ENCODE assay signal across 8 cellular contexts in the genomic region with DNA sequence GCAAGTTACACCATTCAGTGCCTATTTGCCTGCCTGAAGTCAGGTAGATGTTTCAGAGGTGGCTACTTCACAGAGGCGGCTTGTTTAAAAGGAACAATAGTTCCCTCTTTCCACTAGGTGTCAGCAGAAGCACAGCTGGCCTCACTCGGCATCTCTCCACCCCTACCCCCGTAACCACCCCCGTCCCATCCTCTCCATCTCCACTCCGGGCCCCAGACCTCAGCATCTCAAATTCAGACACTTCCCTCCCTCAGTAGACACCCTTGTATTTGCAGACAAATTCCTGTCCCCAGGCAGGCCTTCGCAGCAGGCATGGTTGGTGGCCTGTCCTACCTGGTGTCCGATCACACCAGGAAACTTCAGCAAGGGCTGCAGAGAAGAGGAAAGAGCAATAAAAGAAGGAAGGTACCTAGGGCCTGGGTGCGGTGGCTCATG. TPM values are rescaled to one million over a fixed set of nuclear protein-coding genes. Genes with fewer than 3 reads are reported as not detected.
DNase-seq lines count a peak whose midpoint lies in the region; ATAC-seq and TF ChIP-seq lines count a peak whose summit lies in the region.

No MANE protein-coding gene starts in this region.

- H2BK15ac ChIP-seq in H9 (ENCODE audit: low read depth, low read length): no peak overlapping the region

- peaks cover 2 to 8% of the 10 kb centered on the region in 2 experiments for H3K4me1 Mint-ChIP-seq in H9
- H3K4me1 Mint-ChIP-seq in stimulated activated effector memory CD8-positive, alpha-beta T cell treated with anti-CD3 and anti-CD28 coated beads, Interleukin-12 subunit alpha, Interleukin-12 subunit beta, amount 100 ng/mL, for 72 hours: peaks cover 6% of the 10 kb centered on the region

- no peak overlapping the region for H3K23ac ChIP-seq in H9 (ENCODE audit: insufficient read length, low read depth, low read length)

- H3K27me3 ChIP-seq in H9 (ENCODE audit: insufficient read depth, low read length) (no peaks in the 10 kb centered on the region), lung (ENCODE audit: control insufficient read depth, insufficient read depth) (no peaks in the 10 kb centered on the region)

- no peak overlapping the region for H3K14ac ChIP-seq in H9 (ENCODE audit: insufficient read depth, low read length)

- H3K9me3 ChIP-seq in H9 (ENCODE audit: control insufficient read depth, low read depth, low read length) (no peaks in the 10 kb centered on the region), lung (ENCODE audit: control insufficient read depth in 2 of 2, insufficient read depth in 1 of 2, low read length in 1 of 2) (no peaks in the 10 kb centered on the region)

- no peaks in the 10 kb centered on the region for H3K4me1 ChIP-seq in H9 (ENCODE audit: insufficient read depth, low read length)
- no peaks in the 10 kb centered on the region for H3K4me1 ChIP-seq in lung (ENCODE audit: control insufficient read depth in 2 of 2, insufficient read depth in 2 of 2, low read length in 2 of 2)

- H3K4ac ChIP-seq in H9 (ENCODE audit: low read depth, low read length): no peak overlapping the region

- no peak overlapping the region for H2BK5ac ChIP-seq in H9 (ENCODE audit: insufficient read length, low read length)

- H4K5ac ChIP-seq in H9 (ENCODE audit: insufficient read length, low read depth, low read length): no peak overlapping the region

- peaks cover 2% of the 10 kb centered on the region for H3K27me3 Mint-ChIP-seq in H9 (ENCODE audit: low read depth)

- no CpG with 5 or more reads among the region's 8 CpGs for WGBS in H9 (ENCODE audit: extremely low coverage, insufficient read length, low lambda C conversion rate)
- WGBS in lung, 2 donors: 15 to 16% methylated on average over 8 of the region's 8 CpGs

- no peaks in the 10 kb centered on the region for H4K20me1 ChIP-seq in H9 (ENCODE audit: control insufficient read depth, insufficient read depth, insufficient read length)

- peak overlapping the region; percentile 5 for H3K4me2 ChIP-seq in H9 (ENCODE audit: insufficient read depth, insufficient read length, low read length)

- H3K79me1 ChIP-seq in H9 (ENCODE audit: insufficient read depth, low read depth, low read length, poor library complexity, severe bottlenecking): no peaks in the 10 kb centered on the region

- no peaks in the 10 kb centered on the region for H3K79me2 ChIP-seq in H9 (ENCODE audit: insufficient read depth, low read length)

- no peaks in the 10 kb centered on the region for H3K36me3 ChIP-seq in lung (ENCODE audit: control insufficient read depth in 2 of 2, insufficient read depth in 2 of 2, low read length in 2 of 2)

- no peaks in the 10 kb centered on the region for H3K36me3 Mint-ChIP-seq in H9 (ENCODE audit: insufficient read depth in 1 of 3, low read depth in 3 of 3)
- H3K36me3 Mint-ChIP-seq in stimulated activated effector memory CD8-positive, alpha-beta T cell treated with anti-CD3 and anti-CD28 coated beads, Interleukin-12 subunit alpha, Interleukin-12 subunit beta, amount 100 ng/mL, for 72 hours: no peaks in the 10 kb centered on the region

- peak; percentile 82 for DNase-seq in AG20443 (ENCODE audit: low spot score)
- DNase-seq in H9: peak; percentile 82
- peak; percentile 61 for DNase-seq in NCI-H510A (lab: John Stamatoyannopoulos, UW)
- peak; percentile 46 to 54 for DNase-seq in activated CD4-positive, alpha-beta T cell treated with anti-CD3 and anti-CD28 coated beads for 4 hours
- peak; percentile 46 to 66 for DNase-seq in dermis microvascular lymphatic vessel endothelial cell (ENCODE audit: low read depth in 2 of 2)
- DNase-seq in lung (ENCODE audit: low spot score): peak; percentile 55
- DNase-seq in stimulated activated effector memory CD8-positive, alpha-beta T cell treated with anti-CD3 and anti-CD28 coated beads, Interleukin-12 subunit alpha, Interleukin-12 subunit beta, amount 100 ng/mL, for 72 hours (ENCODE audit: low spot score in 2 of 2): peak in 1 of 2 donors; percentile 62
- DNase-seq in 8988T: no peak

- no peak overlapping the region for H3K56ac ChIP-seq in H9 (ENCODE audit: insufficient read length, low read depth, low read length)

- no peak overlapping the region for H2BK12ac ChIP-seq in H9 (ENCODE audit: insufficient read length, low read depth, low read length)

- peak; percentile 90 for TF ChIP-seq CTCF in H9 (conservative IDR thresholded peaks at IDR 0.05)
- peak; percentile 42 for TF ChIP-seq CTCF in lung (IDR thresholded peaks at IDR 0.05; ENCODE audit: control extremely low read depth, extremely low read depth)

- H4K8ac ChIP-seq in H9 (replicated peaks; ENCODE audit: insufficient read length, low read depth, low read length): no peak overlapping the region

- no peak overlapping the region for H3K18ac ChIP-seq in H9 (ENCODE audit: insufficient read length, low read depth, low read length)

- H3K9me3 Mint-ChIP-seq in H9: no peaks in the 10 kb centered on the region; a peak in 1 of 5 replicates
- H3K9me3 Mint-ChIP-seq in stimulated activated effector memory CD8-positive, alpha-beta T cell treated with anti-CD3 and anti-CD28 coated beads, Interleukin-12 subunit alpha, Interleukin-12 subunit beta, amount 100 ng/mL, for 72 hours: no peaks in the 10 kb centered on the region

- H3T11ph ChIP-seq in H9 (ENCODE audit: low read length): no peak overlapping the region

- H3K4me3 ChIP-seq in lung: no peak overlapping the region

- no peak overlapping the region for H3K27ac ChIP-seq in H9 (ENCODE audit: insufficient read length, low read depth, low read length)
- no peak overlapping the region for H3K27ac ChIP-seq in lung (ENCODE audit: low read depth in 1 of 2, low read length in 1 of 2)

- peak overlapping the region; percentile 15 to 74; a peak in 3 of 5 replicates for H3K4me3 Mint-ChIP-seq in H9
- H3K4me3 Mint-ChIP-seq in stimulated activated effector memory CD8-positive, alpha-beta T cell treated with anti-CD3 and anti-CD28 coated beads, Interleukin-12 subunit alpha, Interleukin-12 subunit beta, amount 100 ng/mL, for 72 hours: peak overlapping the region; percentile 28

- no peaks in the 10 kb centered on the region for H3K23me2 ChIP-seq in H9 (ENCODE audit: insufficient read length, low read depth, low read length, poor library complexity, severe bottlenecking)

- no peak overlapping the region for H2BK120ac ChIP-seq in H9 (ENCODE audit: low read depth, low read length, poor library complexity, severe bottlenecking)

- H3K27ac Mint-ChIP-seq in H9: peak overlapping the region in 2 of 3 experiments; percentile 32 to 64; a peak in 1 of 7 replicates
- H3K27ac Mint-ChIP-seq in stimulated activated effector memory CD8-positive, alpha-beta T cell treated with anti-CD3 and anti-CD28 coated beads, Interleukin-12 subunit alpha, Interleukin-12 subunit beta, amount 100 ng/mL, for 72 hours: no peak overlapping the region

- ATAC-seq in lung (ENCODE audit: insufficient read depth, low FRiP score): peak; percentile 85
- peak; percentile 90 for ATAC-seq in stimulated activated effector memory CD8-positive, alpha-beta T cell treated with anti-CD3 and anti-CD28 coated beads, Interleukin-12 subunit alpha, Interleukin-12 subunit beta, amount 100 ng/mL, for 72 hours

- H2BK20ac ChIP-seq in H9 (ENCODE audit: low read depth, low read length, poor library complexity, severe bottlenecking): no peak overlapping the region

- H2AK5ac ChIP-seq in H9 (ENCODE audit: insufficient read length, low read length): no peak overlapping the region

- H4K91ac ChIP-seq in H9 (ENCODE audit: insufficient read length, low read depth, low read length): no peak overlapping the region

- H3K9ac ChIP-seq in H9 (ENCODE audit: extremely low read depth, insufficient read length, low read length): no peak overlapping the region

- H2AFZ ChIP-seq in H9 (ENCODE audit: low read length): no peak overlapping the region

RNA-seq across cellular contexts. Expression of a gene that starts 9.1 kb away (rescaled TPM):
- 43.3 and 46.4 TPM in 2 replicates for total RNA-seq in H9 (2021)
- 13.0 and 20.6 TPM in 2 replicates for total RNA-seq in dermis microvascular lymphatic vessel endothelial cell
- total RNA-seq in lung: 10 to 100 TPM; 33.2 to 95.5 TPM
- 10 to 100 TPM; 42.3 to 45.5 TPM for polyA plus RNA-seq in lung

RNA-seq across cellular contexts. Expression of a gene that starts 58.8 kb away (rescaled TPM):
- total RNA-seq in H9 (2021) (20.0 and 21.0 TPM in 2 replicates), dermis microvascular lymphatic vessel endothelial cell (11.6 and 16.9 TPM in 2 replicates), lung (10 to 100 TPM in 1 of 2 donors, 1 to 10 TPM in 1; 9.8 to 14.6 TPM)
- 1 to 10 TPM; 5.6 to 7.3 TPM for polyA plus RNA-seq in lung
